Comparison of ENCODE assay signal across 14 cellular contexts in genomic region chr20:12113468-12114371, GRCh38.
DNase-seq lines count a peak whose midpoint lies in the region; ATAC-seq and TF ChIP-seq lines count a peak whose summit lies in the region.
"Had no signal": no experiment of that assay in that cellular context is flagged by ENCODE, and none has a peak within 500 bp of the region (broad histone marks: within the 10 kb centered on the region; RNA-seq: fewer than 3 reads in every experiment).

No MANE protein-coding gene starts in this region.

- TF ChIP-seq CTCF in left lung (IDR thresholded peaks at IDR 0.05) (no peak), adrenal gland (IDR thresholded peaks at IDR 0.05) (no peak)

- no peaks in the 10 kb centered on the region for H3K27me3 ChIP-seq in left lung
- no peaks in the 10 kb centered on the region for H3K27me3 ChIP-seq in adrenal gland

- no peak for TF ChIP-seq POLR2A in adrenal gland (IDR thresholded peaks at IDR 0.05)

- intact Hi-C loops in left lung (cut with DNase I): no loop called here
- intact Hi-C loops in adrenal gland (cut with DNase I): no loop called here

- H3K27ac ChIP-seq in left lung: no peak overlapping the region
- H3K27ac ChIP-seq in adrenal gland: no peak overlapping the region
- H3K27ac ChIP-seq: HL-60 had no signal

- H3K4me1 ChIP-seq in left lung: peaks cover 0 to 6% of the 10 kb centered on the region in 2 donors
- H3K4me1 ChIP-seq in adrenal gland (replicated peaks in 1 of 2): no peaks in the 10 kb centered on the region

- peak; percentile 27 for ATAC-seq in left lung
- ATAC-seq: GM23338 had no signal

- H3K36me3 ChIP-seq in left lung (no peaks in the 10 kb centered on the region), adrenal gland (replicated peaks in 1 of 2) (no peaks in the 10 kb centered on the region)

- no peak overlapping the region for H3K4me3 ChIP-seq in left lung
- no peak overlapping the region for H3K4me3 ChIP-seq in adrenal gland
- H3K4me3 ChIP-seq: GM23338 had no signal

- 60 to 65% (median 62%) methylated on average over 10 of the region's 10 CpGs for WGBS in adrenal gland, 4 donors

- no peaks in the 10 kb centered on the region for H3K9me3 ChIP-seq in left lung
- no peaks in the 10 kb centered on the region for H3K9me3 ChIP-seq in adrenal gland (replicated peaks in 1 of 3)

- DNase-seq in AG20443 (ENCODE audit: low spot score) (peak; percentile 69), Kasumi-1 (lab: John Stamatoyannopoulos, UW) (peak; percentile 4 to 12), cerebellum (ENCODE audit: low spot score) (peak; percentile 68), left lung (no peak), middle frontal gyrus (ENCODE audit: extremely low spot score, low spot score) (no peak), HuH-7.5 (ENCODE audit: low spot score) (no peak), adrenal gland (no peak)
- DNase-seq in activated CD4-positive, alpha-beta T cell treated with anti-CD3 and anti-CD28 coated beads for 48 hours: no peak
- DNase-seq: activated T-cell treated with anti-CD3 and anti-CD28 coated beads for 4 hours; CD4-positive, alpha-beta memory T cell; cortex of kidney; NCI-H524 treated with DMSO at 0.1 percent for 48 hours had no signal

Comparison
In these comparisons a context has a peak if more than half of its experiments do, and no peak if none do; other contexts are left out.
1. DNase-seq: peak in AG20443 (single experiment), Kasumi-1 (2 of 2) and cerebellum (single experiment); none in left lung (0 of 2), middle frontal gyrus (single experiment), HuH-7.5 (single experiment), adrenal gland (0 of 7) and activated CD4-positive, alpha-beta T cell treated with anti-CD3 and anti-CD28 coated beads for 48 hours (single experiment).